1 cellular context compared by ENCODE assay signal in the genomic region with DNA sequence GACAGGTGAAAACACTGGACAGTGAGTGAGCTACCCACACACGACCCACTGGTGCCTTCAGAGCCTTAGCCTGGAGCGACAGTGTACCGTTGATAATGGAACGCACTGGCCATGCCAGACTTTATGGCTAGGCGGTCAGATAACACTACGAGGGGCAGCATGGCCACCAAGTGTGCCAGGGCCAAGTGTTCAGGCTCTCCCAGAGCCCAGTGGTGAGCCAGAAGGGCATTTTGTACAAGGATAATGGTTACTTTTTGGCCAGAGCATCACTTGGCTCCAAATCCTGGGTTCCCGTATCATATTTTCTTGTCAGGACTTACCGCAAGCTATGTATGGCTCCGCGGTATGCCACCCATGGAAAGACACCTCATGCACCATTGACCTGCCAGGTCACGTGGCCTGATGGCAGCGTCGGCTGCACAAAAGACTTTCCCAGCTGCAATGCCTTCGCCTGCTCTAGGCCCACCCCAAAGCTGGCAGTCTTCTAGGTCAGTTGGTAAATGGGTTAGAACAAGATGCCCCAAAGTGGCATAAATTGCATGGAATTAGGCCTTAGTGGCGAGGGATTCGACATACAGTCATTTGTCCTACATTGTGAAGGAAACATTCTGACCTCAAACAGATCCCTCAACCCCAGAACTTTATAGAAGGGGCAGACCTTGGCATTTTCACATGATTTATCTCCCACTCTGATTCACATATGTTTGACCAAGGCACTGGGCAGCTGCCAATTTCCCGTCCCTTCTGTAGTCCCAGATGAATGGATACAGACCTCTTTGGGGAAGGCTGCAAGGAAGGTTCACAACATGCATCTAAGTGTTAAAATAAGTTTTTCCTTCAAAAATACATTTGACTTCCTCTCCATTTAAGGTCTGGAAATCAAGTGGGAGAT.
TF ChIP-seq lines count a peak whose summit lies in the region.

No MANE protein-coding gene starts in this region.

TF ChIP-seq in SK-N-SH, 30 proteins besides CTCF, POLR2A, EP300 and RAD21 (continued from another document):
- TF ChIP-seq TEAD4 (IDR thresholded peaks at IDR 0.05; ENCODE audit: borderline replicate concordance, insufficient read depth) (no peak), ZBTB33 (IDR thresholded peaks at IDR 0.05; ENCODE audit: borderline replicate concordance, low read depth) (no peak), MEF2A (IDR thresholded peaks at IDR 0.05; ENCODE audit: borderline replicate concordance, low read depth) (no peak), NRF1 (IDR thresholded peaks at IDR 0.05; ENCODE audit: low read depth, low read length) (no peak), GATA2 (CRISPR knock-in tag; IDR thresholded peaks at IDR 0.05) (no peak), SIN3A (IDR thresholded peaks at IDR 0.05; ENCODE audit: borderline replicate concordance, low read depth, low read length) (no peak)
